3 cellular contexts compared by ENCODE assay signal in the genomic region with DNA sequence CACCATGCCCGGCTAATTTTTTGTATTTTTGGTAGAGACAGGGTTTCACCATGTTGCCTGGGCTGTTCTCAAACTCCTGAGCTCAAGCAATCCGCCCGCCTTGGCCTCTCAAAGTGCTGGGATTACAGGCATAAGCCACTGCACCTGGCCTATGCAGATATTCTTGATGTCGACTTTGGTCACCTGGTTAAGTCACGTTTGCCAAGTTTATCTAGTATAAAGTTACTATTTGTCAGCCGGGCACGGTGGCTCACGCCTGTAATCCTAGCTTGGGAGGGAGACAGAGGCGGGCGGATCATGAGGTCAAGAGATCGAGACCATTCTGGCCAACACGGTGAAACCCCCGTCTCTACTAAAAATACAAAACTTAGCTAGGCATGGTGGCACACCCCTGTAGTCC. TPM values are rescaled to one million over a fixed set of nuclear protein-coding genes. Genes with fewer than 3 reads are reported as not detected.
"Had no signal": no experiment of that assay in that cellular context is flagged by ENCODE, and none has a peak within 500 bp of the region (broad histone marks: within the 10 kb centered on the region; RNA-seq: fewer than 3 reads in every experiment).

No MANE protein-coding gene starts in this region.

RNA-seq across cellular contexts. Expression of gene SLC29A2, which starts 12.8 kb away (rescaled TPM):
- total RNA-seq: ascending aorta had no signal

RNA-seq across cellular contexts. Expression of gene NPAS4, which starts 36.5 kb away (rescaled TPM):
- total RNA-seq: bronchial epithelial cell had no signal
- polyA plus RNA-seq: cardiac muscle cell had no signal
